In the genomic region with DNA sequence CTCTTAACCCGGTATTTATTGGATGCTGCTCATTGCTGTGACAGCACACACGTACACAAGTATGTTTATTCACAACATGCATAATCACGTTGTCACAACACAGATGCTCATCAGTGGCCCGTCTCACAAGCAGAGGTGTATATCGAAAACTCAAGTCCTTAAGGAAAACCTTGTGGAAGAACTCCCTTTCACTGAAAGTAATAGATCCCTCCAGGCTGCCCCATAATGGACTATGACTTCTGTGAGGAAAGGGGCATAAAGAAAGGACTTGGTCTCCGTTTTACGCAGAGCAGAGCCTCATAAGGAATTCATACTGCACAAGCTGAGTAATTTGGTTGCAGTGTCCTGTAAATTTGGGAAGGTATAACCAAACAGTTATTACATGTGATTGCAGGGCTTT, we compare ENCODE assay signal across 24 cellular contexts.
"Had no signal": no experiment of that assay in that cellular context is flagged by ENCODE, and none has a peak within 500 bp of the region (broad histone marks: within the 10 kb centered on the region; RNA-seq: fewer than 3 reads in every experiment).

No MANE protein-coding gene starts in this region.

- H3K4me1 ChIP-seq: ascending aorta, body of pancreas, Peyer's patch had no signal

- H3K9me3 Mint-ChIP-seq: activated CD4-positive, alpha-beta memory T cell treated with anti-CD3 and anti-CD28 coated beads for 36 hours; activated naive CD4-positive, alpha-beta T cell treated with anti-CD3 and anti-CD28 coated beads, Interleukin-2, amount 50 U/mL, for 72 hours; activated naive CD8-positive, alpha-beta T cell treated with anti-CD3 and anti-CD28 coated beads, Interleukin-2, amount 50 U/mL, for 24 hours; activated T-cell treated with anti-CD3 and anti-CD28 coated beads, Interleukin-2, amount 50 U/mL, for 4 hours; T-helper 1 cell treated with Interleukin-12 subunit alpha and Interleukin-12 subunit beta and Interleukin-4 antibody, amounts not matched to agents 30 μg/mL and 1 μg/mL, for 36 hours; WTC11 had no signal

- H3K9me3 ChIP-seq: ascending aorta, body of pancreas, Peyer's patch had no signal

- H3K36me3 ChIP-seq: ascending aorta, Peyer's patch had no signal

- DNase-seq: activated CD4-positive, alpha-beta memory T cell treated with anti-CD3 and anti-CD28 coated beads for 36 hours; activated CD4-positive, alpha-beta T cell treated with anti-CD3 and anti-CD28 coated beads for 48 hours; activated CD4-positive, CD25-positive, alpha-beta regulatory T cell treated with anti-CD3 and anti-CD28 coated beads, Interleukin-2, amount 50 U/mL, for 72 hours; activated CD8-positive, alpha-beta memory T cell treated with anti-CD3 and anti-CD28 coated beads for 24 hours; activated effector memory CD4-positive, alpha-beta T cell treated with anti-CD3 and anti-CD28 coated beads, Interleukin-2, amount 50 U/mL, for 16 hours; activated naive CD4-positive, alpha-beta T cell treated with Interleukin-2 at 50 U/mL for 16 hours; activated naive CD8-positive, alpha-beta T cell treated with anti-CD3 and anti-CD28 coated beads, Interleukin-2, amount 50 U/mL, for 24 hours; activated T-cell treated with anti-CD3 and anti-CD28 coated beads, Interleukin-2, amount 50 U/mL, for 4 hours; amniotic stem cell; body of pancreas; central memory CD4-positive, alpha-beta T cell; MM.1S; NCI-H1105 treated with DMSO at 0.1 percent for 48 hours; NCI-H1436 treated with DMSO at 0.1 percent for 48 hours; NCI-H1930; NCI-H2171 treated with DMSO at 0.1 percent for 48 hours; NCI-H510A treated with DMSO at 0.1 percent for 48 hours; NCI-H748 treated with DMSO at 0.1 percent for 48 hours; Peyer's patch; SHP77 treated with DMSO at 0.1 percent for 48 hours had no signal

- H3K27me3 Mint-ChIP-seq: activated CD4-positive, alpha-beta memory T cell treated with anti-CD3 and anti-CD28 coated beads for 36 hours; activated naive CD8-positive, alpha-beta T cell treated with anti-CD3 and anti-CD28 coated beads, Interleukin-2, amount 50 U/mL, for 24 hours had no signal

- H3K4me3 ChIP-seq: ascending aorta, body of pancreas, Peyer's patch had no signal

- H3K36me3 Mint-ChIP-seq: activated CD4-positive, alpha-beta memory T cell treated with anti-CD3 and anti-CD28 coated beads for 36 hours; activated naive CD4-positive, alpha-beta T cell treated with anti-CD3 and anti-CD28 coated beads, Interleukin-2, amount 50 U/mL, for 72 hours; WTC11 had no signal

- H3K27me3 ChIP-seq: ascending aorta, body of pancreas, Peyer's patch had no signal

- H3K4me3 Mint-ChIP-seq: activated CD4-positive, alpha-beta memory T cell treated with anti-CD3 and anti-CD28 coated beads for 36 hours; activated naive CD8-positive, alpha-beta T cell treated with anti-CD3 and anti-CD28 coated beads, Interleukin-2, amount 50 U/mL, for 24 hours; activated T-cell treated with anti-CD3 and anti-CD28 coated beads, Interleukin-2, amount 50 U/mL, for 4 hours; T-helper 1 cell treated with Interleukin-12 subunit alpha and Interleukin-12 subunit beta and Interleukin-4 antibody, amounts not matched to agents 30 μg/mL and 1 μg/mL, for 36 hours; WTC11 had no signal

- H3K27ac ChIP-seq: ascending aorta, body of pancreas, Peyer's patch had no signal

- H3K27ac Mint-ChIP-seq: activated CD4-positive, alpha-beta memory T cell treated with anti-CD3 and anti-CD28 coated beads for 36 hours; activated naive CD4-positive, alpha-beta T cell treated with anti-CD3 and anti-CD28 coated beads, Interleukin-2, amount 50 U/mL, for 72 hours; activated naive CD8-positive, alpha-beta T cell treated with anti-CD3 and anti-CD28 coated beads, Interleukin-2, amount 50 U/mL, for 24 hours; T-helper 1 cell treated with Interleukin-12 subunit alpha and Interleukin-12 subunit beta and Interleukin-4 antibody, amounts not matched to agents 30 μg/mL and 1 μg/mL, for 36 hours; WTC11 had no signal

- H3K4me1 Mint-ChIP-seq: activated naive CD8-positive, alpha-beta T cell treated with anti-CD3 and anti-CD28 coated beads, Interleukin-2, amount 50 U/mL, for 24 hours had no signal
